ENCODE assay signal across 1 cellular context in the genomic region with DNA sequence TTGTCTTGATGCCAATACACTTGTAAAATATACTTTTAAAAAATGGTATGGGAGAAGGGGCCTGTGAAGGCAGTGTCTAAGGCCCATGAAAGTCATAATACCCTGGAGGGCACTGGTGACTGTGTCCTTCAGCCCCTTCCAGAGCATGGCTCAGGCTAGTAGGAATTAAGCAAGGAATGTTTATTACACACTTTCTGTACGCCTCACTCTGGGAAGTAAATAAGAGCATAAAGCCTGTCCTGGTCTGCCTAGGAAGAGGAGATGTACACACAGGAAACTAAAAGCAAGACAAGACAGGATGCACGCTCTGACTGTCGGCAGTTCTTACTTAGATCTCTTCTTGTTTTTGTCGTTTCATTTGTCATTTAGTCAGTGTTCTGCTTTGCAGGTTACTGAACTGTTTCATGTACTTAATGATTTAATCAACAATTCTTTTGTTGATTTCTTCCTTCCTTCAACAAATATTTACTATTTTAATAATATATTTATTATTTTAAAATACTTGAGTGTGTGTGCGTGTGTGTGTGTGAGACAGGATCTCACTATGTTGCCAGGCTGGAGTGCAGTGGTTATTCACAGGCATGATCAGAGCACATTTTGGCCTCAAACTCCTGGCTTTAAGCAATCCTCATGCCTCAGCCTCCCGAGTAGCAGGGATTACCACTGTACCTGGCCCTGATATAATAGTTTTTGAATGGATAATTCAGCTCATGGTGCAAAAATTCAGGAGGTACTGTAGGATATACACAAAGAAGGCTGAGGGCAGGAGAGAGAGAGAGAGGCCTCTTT.
TF ChIP-seq lines count a peak whose summit lies in the region.

No MANE protein-coding gene starts in this region.

TF ChIP-seq in SK-N-SH treated with all-trans-retinoic acid at 6 μM for 48 hours, 23 proteins besides CTCF, POLR2A, EP300 and RAD21 (continued from another document):
- TF ChIP-seq, protein P1, sequence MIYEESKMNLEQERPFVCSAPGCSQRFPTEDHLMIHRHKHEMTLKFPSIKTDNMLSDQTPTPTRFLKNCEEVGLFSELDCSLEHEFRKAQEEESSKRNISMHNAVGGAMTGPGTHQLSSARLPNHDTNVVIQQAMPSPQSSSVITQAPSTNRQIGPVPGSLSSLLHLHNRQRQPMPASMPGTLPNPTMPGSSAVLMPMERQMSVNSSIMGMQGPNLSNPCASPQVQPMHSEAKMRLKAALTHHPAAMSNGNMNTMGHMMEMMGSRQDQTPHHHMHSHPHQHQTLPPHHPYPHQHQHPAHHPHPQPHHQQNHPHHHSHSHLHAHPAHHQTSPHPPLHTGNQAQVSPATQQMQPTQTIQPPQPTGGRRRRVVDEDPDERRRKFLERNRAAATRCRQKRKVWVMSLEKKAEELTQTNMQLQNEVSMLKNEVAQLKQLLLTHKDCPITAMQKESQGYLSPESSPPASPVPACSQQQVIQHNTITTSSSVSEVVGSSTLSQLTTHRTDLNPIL (CRISPR knock-in tag; IDR thresholded peaks at IDR 0.05; ENCODE audit: low read depth), result no peak
- TF ChIP-seq CSDC2 (CRISPR knock-in tag; IDR thresholded peaks at IDR 0.05) (no peak), GLIS3 (CRISPR knock-in tag; IDR thresholded peaks at IDR 0.05) (no peak)
- TF ChIP-seq, protein P2, sequence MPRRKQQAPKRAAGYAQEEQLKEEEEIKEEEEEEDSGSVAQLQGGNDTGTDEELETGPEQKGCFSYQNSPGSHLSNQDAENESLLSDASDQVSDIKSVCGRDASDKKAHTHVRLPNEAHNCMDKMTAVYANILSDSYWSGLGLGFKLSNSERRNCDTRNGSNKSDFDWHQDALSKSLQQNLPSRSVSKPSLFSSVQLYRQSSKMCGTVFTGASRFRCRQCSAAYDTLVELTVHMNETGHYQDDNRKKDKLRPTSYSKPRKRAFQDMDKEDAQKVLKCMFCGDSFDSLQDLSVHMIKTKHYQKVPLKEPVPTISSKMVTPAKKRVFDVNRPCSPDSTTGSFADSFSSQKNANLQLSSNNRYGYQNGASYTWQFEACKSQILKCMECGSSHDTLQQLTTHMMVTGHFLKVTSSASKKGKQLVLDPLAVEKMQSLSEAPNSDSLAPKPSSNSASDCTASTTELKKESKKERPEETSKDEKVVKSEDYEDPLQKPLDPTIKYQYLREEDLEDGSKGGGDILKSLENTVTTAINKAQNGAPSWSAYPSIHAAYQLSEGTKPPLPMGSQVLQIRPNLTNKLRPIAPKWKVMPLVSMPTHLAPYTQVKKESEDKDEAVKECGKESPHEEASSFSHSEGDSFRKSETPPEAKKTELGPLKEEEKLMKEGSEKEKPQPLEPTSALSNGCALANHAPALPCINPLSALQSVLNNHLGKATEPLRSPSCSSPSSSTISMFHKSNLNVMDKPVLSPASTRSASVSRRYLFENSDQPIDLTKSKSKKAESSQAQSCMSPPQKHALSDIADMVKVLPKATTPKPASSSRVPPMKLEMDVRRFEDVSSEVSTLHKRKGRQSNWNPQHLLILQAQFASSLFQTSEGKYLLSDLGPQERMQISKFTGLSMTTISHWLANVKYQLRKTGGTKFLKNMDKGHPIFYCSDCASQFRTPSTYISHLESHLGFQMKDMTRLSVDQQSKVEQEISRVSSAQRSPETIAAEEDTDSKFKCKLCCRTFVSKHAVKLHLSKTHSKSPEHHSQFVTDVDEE (CRISPR knock-in tag; IDR thresholded peaks at IDR 0.05), result no peak
